Comparison of ENCODE assay signal across 13 cellular contexts in genomic region chr16:88560722-88561484, GRCh38. TPM values are rescaled to one million over a fixed set of nuclear protein-coding genes. Genes with fewer than 3 reads are reported as not detected.
A peak's percentile ranks its signal among the peaks of the same experiment; 100 is the strongest.
DNase-seq lines count a peak whose midpoint lies in the region; ATAC-seq, FAIRE-seq and TF ChIP-seq lines count a peak whose summit lies in the region.
"Had no signal": no experiment of that assay in that cellular context is flagged by ENCODE, and none has a peak within 500 bp of the region (broad histone marks: within the 10 kb centered on the region; RNA-seq: fewer than 3 reads in every experiment).

No MANE protein-coding gene starts in this region.

- H3K27me3 ChIP-seq in fibroblast of lung (ENCODE audit: control insufficient read depth, insufficient read depth, low read length): peaks cover 16% of the 10 kb centered on the region
- H3K27me3 ChIP-seq: SJSA1 had no signal

- no peak overlapping the region for H3K27ac ChIP-seq in fibroblast of lung (ENCODE audit: insufficient read depth, low read length)
- H3K27ac ChIP-seq: SJSA1 had no signal

- H3K9ac ChIP-seq in fibroblast of lung (ENCODE audit: insufficient read depth, low read length): no peak overlapping the region

- TF ChIP-seq CTCF in fibroblast of lung (conservative IDR thresholded peaks at IDR 0.05 in 1 of 2, IDR thresholded peaks at IDR 0.05 in 1 of 2; ENCODE audit: low read depth in 1 of 2, low read length in 2 of 2): no peak

- intact Hi-C loops in Right ventricle myocardium inferior (cut with DNase I): no loop called here
- intact Hi-C loops in left cardiac atrium (cut with DNase I): loop anchor here in 1 of 2 donors (2.0 kb wide), 1 partner anchor 118 kb away; no protein-coding TSS in a partner anchor

- H4K20me1 ChIP-seq in fibroblast of lung (ENCODE audit: control insufficient read depth, extremely low read depth, insufficient read depth, low read length): no peaks in the 10 kb centered on the region

- H3K36me3 ChIP-seq in fibroblast of lung (ENCODE audit: control insufficient read depth, insufficient read depth, low read length): no peaks in the 10 kb centered on the region
- H3K36me3 ChIP-seq: SJSA1 had no signal

- no peak overlapping the region for H3K4me2 ChIP-seq in fibroblast of lung (ENCODE audit: extremely low read depth, insufficient read depth, low read length)

- H3K4me1 ChIP-seq in fibroblast of lung (ENCODE audit: control insufficient read depth, extremely low read depth, insufficient read depth, low read length): no peaks in the 10 kb centered on the region

- no peaks in the 10 kb centered on the region for H3K9me3 ChIP-seq in fibroblast of lung (ENCODE audit: control insufficient read depth, insufficient read depth, low read depth, low read length)

- FAIRE-seq in urothelium cell line (lab: Jason Lieb, UNC): no peak

- DNase-seq in Right ventricle myocardium inferior (ENCODE audit: missing footprints): peak; percentile 22
- DNase-seq in left cardiac atrium: no peak
- peak; percentile 22 to 31 for DNase-seq in fibroblast of lung (ENCODE audit: low read depth in 2 of 2)
- DNase-seq in urothelium cell line (ENCODE audit: low spot score): peak; percentile 52
- no peak for DNase-seq in NCI-H1105 (lab: John Stamatoyannopoulos, UW)
- no peak for DNase-seq in GM03348 (ENCODE audit: low spot score)
- DNase-seq: activated effector memory CD4-positive, alpha-beta T cell treated with Interleukin-2 at 50 U/mL for 16 hours; GDM1; posterior cingulate gyrus; stimulated activated CD4-positive, alpha-beta T cell treated with anti-CD3 and anti-CD28 coated beads, Interleukin-4, amount 100 ng/mL, for 1 hour had no signal

- H2AFZ ChIP-seq in fibroblast of lung (ENCODE audit: low read length): no peak overlapping the region

- no peak overlapping the region for H3K4me3 ChIP-seq in fibroblast of lung (replicated peaks in 1 of 4; ENCODE audit: control extremely low read depth in 1 of 4, insufficient read depth in 1 of 4, low read depth in 3 of 4, low read length in 4 of 4)
- H3K4me3 ChIP-seq: SJSA1 had no signal

- ATAC-seq in Right ventricle myocardium inferior (no peak), left cardiac atrium (no peak), SK-N-SH treated with all-trans-retinoic acid at 6 μM for 48 hours (no peak), HG03196 (IDR thresholded peaks at IDR 0.05; ENCODE audit: unreplicated experiment) (no peak)

- H3K79me2 ChIP-seq in fibroblast of lung (ENCODE audit: control insufficient read depth, insufficient read depth, low read length): no peaks in the 10 kb centered on the region

TF ChIP-seq in SK-N-SH treated with all-trans-retinoic acid at 6 μM for 48 hours, 23 proteins besides CTCF, POLR2A, EP300 and RAD21:
- 0 out of 2 replicates have a peak, but pooled peaks have one; percentile 68 for TF ChIP-seq CSDC2 (CRISPR knock-in tag; IDR thresholded peaks at IDR 0.05)
- TF ChIP-seq GLIS3 (CRISPR knock-in tag; IDR thresholded peaks at IDR 0.05): no peak
- TF ChIP-seq ESRRG (CRISPR knock-in tag; IDR thresholded peaks at IDR 0.05): no peak
- TF ChIP-seq SNAI2 (CRISPR knock-in tag; IDR thresholded peaks at IDR 0.05): peak; percentile 87
- TF ChIP-seq POU6F1 (CRISPR knock-in tag; IDR thresholded peaks at IDR 0.05; ENCODE audit: borderline replicate concordance, low read depth): no peak
- no peak for TF ChIP-seq ZC3H10 (CRISPR knock-in tag; IDR thresholded peaks at IDR 0.05)

RNA-seq across cellular contexts. Expression of gene ZC3H18, which starts 9.3 kb away (rescaled TPM):
- total RNA-seq in Right ventricle myocardium inferior (23.9 TPM), left cardiac atrium (10 to 100 TPM; 23.1 to 25.3 TPM), fibroblast of lung (7.9 and 10.5 TPM in 2 replicates)
- 9.4 and 17.4 TPM in 2 replicates for polyA plus RNA-seq in fibroblast of lung
- polyA plus RNA-seq in fibroblast of lung (2012): 17.2 and 28.4 TPM in 2 replicates
- polyA minus RNA-seq in fibroblast of lung (ENCODE audit: low replicate concordance): 5.9 and 20.3 TPM in 2 replicates

Comparison
In these comparisons a context has a peak if more than half of its experiments do, and no peak if none do; other contexts are left out.
1. DNase-seq: peak in Right ventricle myocardium inferior (single experiment), fibroblast of lung (2 of 2) and urothelium cell line (single experiment); none in left cardiac atrium (single experiment), NCI-H1105 (single experiment) and GM03348 (single experiment).